15 cellular contexts compared by ENCODE assay signal in the genomic region with DNA sequence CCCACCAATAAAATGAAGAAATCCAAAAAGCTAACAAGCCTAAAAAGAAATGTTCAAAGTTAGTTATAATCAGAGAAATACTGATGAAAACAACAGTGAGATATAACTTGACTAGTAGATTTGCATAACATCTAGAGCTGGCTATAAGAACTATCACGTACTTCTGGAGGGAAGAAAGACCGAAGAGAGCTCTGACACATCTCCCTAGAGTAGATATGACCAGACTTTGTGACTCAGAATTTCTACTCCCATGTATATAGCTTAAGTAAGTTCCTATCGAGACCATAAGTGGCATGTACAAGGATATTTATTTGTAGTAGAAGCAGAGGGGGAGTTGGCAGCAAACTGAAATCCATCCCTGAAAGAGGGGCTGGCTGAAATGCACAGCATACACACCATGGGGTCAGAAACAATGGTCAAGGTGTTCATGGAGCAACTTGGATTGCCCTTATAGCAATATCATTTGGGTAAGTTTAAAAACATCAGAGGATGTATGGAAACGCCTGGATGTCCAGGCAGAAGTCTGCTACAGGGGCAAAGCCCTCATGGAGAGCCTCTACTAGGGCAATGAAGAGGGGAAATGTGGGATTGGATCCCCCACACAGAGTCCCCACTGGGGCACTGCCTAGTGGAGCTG. TPM values are rescaled to one million over a fixed set of nuclear protein-coding genes. Genes with fewer than 3 reads are reported as not detected.
A peak's percentile ranks its signal among the peaks of the same experiment; 100 is the strongest.
DNase-seq lines count a peak whose midpoint lies in the region; ATAC-seq and TF ChIP-seq lines count a peak whose summit lies in the region.
"Had no signal": no experiment of that assay in that cellular context is flagged by ENCODE, and none has a peak within 500 bp of the region (broad histone marks: within the 10 kb centered on the region; RNA-seq: fewer than 3 reads in every experiment).

No MANE protein-coding gene starts in this region.

- H3K4me3 Mint-ChIP-seq in activated T-cell treated with anti-CD3 and anti-CD28 coated beads, Interleukin-2, amount 50 U/mL, for 4 hours, result no peak overlapping the region
- peak overlapping the region; percentile 49 to 64 for H3K4me3 Mint-ChIP-seq in activated T-cell treated with anti-CD3 and anti-CD28 coated beads, Interleukin-2, amount 50 U/mL, for 72 hours
- H3K4me3 Mint-ChIP-seq in stimulated activated naive B cell treated with anti-CD40 and anti-IgM and Interleukin-4, amounts not matched to agents 10 μg/mL and 1 μg/mL and 100 μg/mL, for 72 hours, result no peak overlapping the region
- H3K4me3 Mint-ChIP-seq: CD8-positive, alpha-beta T cell had no signal

- H3K27ac Mint-ChIP-seq in activated T-cell treated with anti-CD3 and anti-CD28 coated beads, Interleukin-2, amount 50 U/mL, for 72 hours, result peak overlapping the region; percentile 86
- peak overlapping the region; percentile 44 for H3K27ac Mint-ChIP-seq in stimulated activated naive B cell treated with anti-CD40 and anti-IgM and Interleukin-4, amounts not matched to agents 10 μg/mL and 1 μg/mL and 100 μg/mL, for 72 hours
- H3K27ac Mint-ChIP-seq: CD8-positive, alpha-beta T cell had no signal

- peaks cover 13% of the 10 kb centered on the region for H3K9me3 Mint-ChIP-seq in activated T-cell treated with anti-CD3 and anti-CD28 coated beads, Interleukin-2, amount 50 U/mL, for 4 hours
- peaks cover 7 to 8% of the 10 kb centered on the region in 2 donors for H3K9me3 Mint-ChIP-seq in activated T-cell treated with anti-CD3 and anti-CD28 coated beads, Interleukin-2, amount 50 U/mL, for 72 hours
- H3K9me3 Mint-ChIP-seq in stimulated activated naive B cell treated with anti-CD40 and anti-IgM and Interleukin-4, amounts not matched to agents 10 μg/mL and 1 μg/mL and 100 μg/mL, for 72 hours, result peaks cover 7 to 9% of the 10 kb centered on the region in 2 donors
- H3K9me3 Mint-ChIP-seq: CD8-positive, alpha-beta T cell had no signal

- no peak for DNase-seq in activated T-cell treated with anti-CD3 and anti-CD28 coated beads, Interleukin-2, amount 50 U/mL, for 4 hours
- DNase-seq in activated T-cell treated with anti-CD3 and anti-CD28 coated beads for 4 hours (no peak), LHCN-M2 (ENCODE audit: low read depth) (peak; percentile 13), RPMI8226 (no peak), GM10266 (ENCODE audit: extremely low spot score) (no peak)
- no peak for DNase-seq in activated T-cell treated with anti-CD3 and anti-CD28 coated beads, Interleukin-2, amount 50 U/mL, for 72 hours
- DNase-seq in stimulated activated naive B cell treated with anti-CD40 and anti-IgM and Interleukin-4, amounts not matched to agents 10 μg/mL and 1 μg/mL and 100 μg/mL, for 72 hours, result no peak
- DNase-seq: BE2C; CD8-positive, alpha-beta T cell; NCI-H1105 treated with DMSO at 0.1 percent for 48 hours; NCI-H187; NCI-H446; NCI-H748 treated with DMSO at 0.1 percent for 48 hours; PC-9; Right ventricle myocardium superior had no signal

- peaks cover 2% of the 10 kb centered on the region for H3K27me3 Mint-ChIP-seq in activated T-cell treated with anti-CD3 and anti-CD28 coated beads, Interleukin-2, amount 50 U/mL, for 4 hours (ENCODE audit: low read depth)
- H3K27me3 Mint-ChIP-seq in activated T-cell treated with anti-CD3 and anti-CD28 coated beads, Interleukin-2, amount 50 U/mL, for 72 hours (ENCODE audit: low read depth), result peaks cover 27% of the 10 kb centered on the region
- H3K27me3 Mint-ChIP-seq in stimulated activated naive B cell treated with anti-CD40 and anti-IgM and Interleukin-4, amounts not matched to agents 10 μg/mL and 1 μg/mL and 100 μg/mL, for 72 hours, result peaks cover 5 to 7% of the 10 kb centered on the region in 2 donors

- H3K4me1 Mint-ChIP-seq in activated T-cell treated with anti-CD3 and anti-CD28 coated beads, Interleukin-2, amount 50 U/mL, for 4 hours (ENCODE audit: low read depth), result peaks cover 63% of the 10 kb centered on the region
- H3K4me1 Mint-ChIP-seq in activated T-cell treated with anti-CD3 and anti-CD28 coated beads, Interleukin-2, amount 50 U/mL, for 72 hours (ENCODE audit: low read depth), result peaks cover 83% of the 10 kb centered on the region
- peaks cover 30 to 55% of the 10 kb centered on the region in 2 donors for H3K4me1 Mint-ChIP-seq in stimulated activated naive B cell treated with anti-CD40 and anti-IgM and Interleukin-4, amounts not matched to agents 10 μg/mL and 1 μg/mL and 100 μg/mL, for 72 hours

- TF ChIP-seq CTCF in GM10266 (IDR thresholded peaks at IDR 0.05; ENCODE audit: control insufficient read depth, insufficient read depth, low read depth, missing control alignments), result no peak

- H3K36me3 Mint-ChIP-seq in activated T-cell treated with anti-CD3 and anti-CD28 coated beads, Interleukin-2, amount 50 U/mL, for 4 hours (ENCODE audit: insufficient read depth), result peaks cover 3% of the 10 kb centered on the region
- peaks cover 12 to 18% of the 10 kb centered on the region in 2 donors for H3K36me3 Mint-ChIP-seq in activated T-cell treated with anti-CD3 and anti-CD28 coated beads, Interleukin-2, amount 50 U/mL, for 72 hours (ENCODE audit: insufficient read depth in 2 of 2)
- H3K36me3 Mint-ChIP-seq in stimulated activated naive B cell treated with anti-CD40 and anti-IgM and Interleukin-4, amounts not matched to agents 10 μg/mL and 1 μg/mL and 100 μg/mL, for 72 hours, result peaks cover 3% of the 10 kb centered on the region in 2 donors
- H3K36me3 Mint-ChIP-seq: CD8-positive, alpha-beta T cell had no signal

- peak; percentile 48 to 61 for ATAC-seq in activated T-cell treated with anti-CD3 and anti-CD28 coated beads, Interleukin-2, amount 50 U/mL, for 4 hours
- ATAC-seq in activated T-cell treated with anti-CD3 and anti-CD28 coated beads, Interleukin-2, amount 50 U/mL, for 72 hours (replicated peaks in 1 of 2), result peak; percentile 67 to 68
- ATAC-seq in stimulated activated naive B cell treated with anti-CD40 and anti-IgM and Interleukin-4, amounts not matched to agents 10 μg/mL and 1 μg/mL and 100 μg/mL, for 72 hours (replicated peaks), result no peak
- ATAC-seq: CD8-positive, alpha-beta T cell had no signal

RNA-seq across cellular contexts. Expression of a gene that starts 25.6 kb away (rescaled TPM):
- 1 to 10 TPM; 1.9 to 4.8 (median 3.9) TPM for total RNA-seq in activated T-cell treated with anti-CD3 and anti-CD28 coated beads, Interleukin-2, amount 50 U/mL, for 4 hours
- total RNA-seq in LHCN-M2 (2014; rRNA removed), result not detected in 2 replicates
- not detected for polyA plus RNA-seq in LHCN-M2 (2012)
- 1 to 10 TPM in 1 of 2 donors, under 1 TPM in 1; 0.22 to 2.8 TPM for total RNA-seq in activated T-cell treated with anti-CD3 and anti-CD28 coated beads, Interleukin-2, amount 50 U/mL, for 72 hours
- total RNA-seq: CD8-positive, alpha-beta T cell; PC-9; Right ventricle myocardium superior had no signal

Comparison
In these comparisons a context has a peak if more than half of its experiments do, and no peak if none do; other contexts are left out.
1. H3K4me3 Mint-ChIP-seq: peak in activated T-cell treated with anti-CD3 and anti-CD28 coated beads, Interleukin-2, amount 50 U/mL, for 72 hours (2 of 2); none in activated T-cell treated with anti-CD3 and anti-CD28 coated beads, Interleukin-2, amount 50 U/mL, for 4 hours (single experiment) and stimulated activated naive B cell treated with anti-CD40 and anti-IgM and Interleukin-4, amounts not matched to agents 10 μg/mL and 1 μg/mL and 100 μg/mL, for 72 hours (0 of 2).
2. ATAC-seq: peak in activated T-cell treated with anti-CD3 and anti-CD28 coated beads, Interleukin-2, amount 50 U/mL, for 4 hours (2 of 2) and activated T-cell treated with anti-CD3 and anti-CD28 coated beads, Interleukin-2, amount 50 U/mL, for 72 hours (2 of 2); none in stimulated activated naive B cell treated with anti-CD40 and anti-IgM and Interleukin-4, amounts not matched to agents 10 μg/mL and 1 μg/mL and 100 μg/mL, for 72 hours (0 of 2).